In the genomic region with DNA sequence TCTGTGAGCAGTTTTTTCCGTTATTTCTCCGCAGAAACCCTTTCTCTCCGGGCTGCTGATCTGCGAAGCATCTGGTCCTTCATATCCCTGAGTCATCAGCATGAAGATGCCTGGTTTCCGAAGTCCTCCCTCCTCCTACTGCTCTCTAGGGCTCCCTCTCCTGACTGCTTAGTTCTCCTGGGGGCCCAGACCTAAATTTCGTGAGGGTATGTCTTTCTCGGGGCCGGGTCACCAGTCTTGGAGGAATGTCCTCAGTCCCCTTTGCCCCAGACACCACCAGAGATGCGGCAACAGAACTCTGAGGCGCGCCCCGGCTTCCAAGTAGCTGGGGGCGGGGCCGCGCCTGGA, we compare ENCODE assay signal across 8 cellular contexts. TPM values are rescaled to one million over a fixed set of nuclear protein-coding genes. Genes with fewer than 3 reads are reported as not detected.
DNase-seq lines count a peak whose midpoint lies in the region; ATAC-seq and TF ChIP-seq lines count a peak whose summit lies in the region.

No MANE protein-coding gene starts in this region.

- H3K9me2 ChIP-seq in PC-3 (replicated peaks; ENCODE audit: low read length), result no peaks in the 10 kb centered on the region

- TF ChIP-seq CTCF in PC-3 (conservative IDR thresholded peaks at IDR 0.05; ENCODE audit: low read depth, low read length), result peak; percentile 75

- peaks cover 10 to 17% (median 14%) of the 10 kb centered on the region in 11 experiments; a peak in 20 of 22 replicates for H3K27me3 ChIP-seq in BLaER1 treated with 17β-estradiol and CSF1 and Interleukin-3, amounts not matched to agents 10 nM and 100 nM
- H3K27me3 ChIP-seq in PC-3 (ENCODE audit: low read length) (peaks cover 24% of the 10 kb centered on the region), endocrine pancreas (ENCODE audit: control insufficient read depth, insufficient read depth, low read length) (no peaks in the 10 kb centered on the region)

- peak overlapping the region; percentile 74 to 86 (median 78) for H3K4me3 ChIP-seq in BLaER1 treated with 17β-estradiol and CSF1 and Interleukin-3, amounts not matched to agents 10 nM and 100 nM
- H3K4me3 ChIP-seq in PC-3 (ENCODE audit: low read length), result peak overlapping the region; percentile 65
- peak overlapping the region; percentile 77 for H3K4me3 ChIP-seq in endocrine pancreas (ENCODE audit: control insufficient read depth, insufficient read depth, low read length)

- CTCF ChIA-PET in PC-3 (lab: Charles Lee), result interaction anchor here (0.6 to 1.4 kb wide), 5 partner anchors 14 to 101 kb away, joined by 3 to 9 read pairs (median 6); no protein-coding TSS in a partner anchor

- H3K27me3 Mint-ChIP-seq in naive thymus-derived CD8-positive, alpha-beta T cell, result peaks cover 0 to 3% (median 0%) of the 10 kb centered on the region in 5 donors

- DNase-seq in PC-3 (no peak), COR-L47 (lab: John Stamatoyannopoulos, UW) (no peak), NCI-H2081 (lab: John Stamatoyannopoulos, UW) (no peak)
- no peak for DNase-seq in naive thymus-derived CD8-positive, alpha-beta T cell
- DNase-seq in central memory CD4-positive, alpha-beta T cell, result no peak

- peaks cover 11 to 37% (median 31%) of the 10 kb centered on the region in 4 donors for H3K4me1 Mint-ChIP-seq in naive thymus-derived CD8-positive, alpha-beta T cell

- H3K9ac ChIP-seq in BLaER1 treated with 17β-estradiol and CSF1 and Interleukin-3, amounts not matched to agents 10 nM and 100 nM, result peak overlapping the region; percentile 43 to 82 (median 67); a peak in 19 of 22 replicates
- H3K9ac ChIP-seq in PC-3 (ENCODE audit: low read length) (no peak overlapping the region), endocrine pancreas (ENCODE audit: control insufficient read depth, insufficient read depth, low read length) (peak overlapping the region; percentile 57)

- no peaks in the 10 kb centered on the region for H3K9me3 ChIP-seq in BLaER1 treated with 17β-estradiol and CSF1 and Interleukin-3, amounts not matched to agents 10 nM and 100 nM (replicated peaks in 1 of 11)
- H3K9me3 ChIP-seq in PC-3 (ENCODE audit: low read length) (no peaks in the 10 kb centered on the region), endocrine pancreas (ENCODE audit: control insufficient read depth, low read length) (no peaks in the 10 kb centered on the region)

- H3K36me3 Mint-ChIP-seq in naive thymus-derived CD8-positive, alpha-beta T cell, result peaks cover 0 to 19% (median 4%) of the 10 kb centered on the region in 3 donors

- H3K27ac Mint-ChIP-seq in naive thymus-derived CD8-positive, alpha-beta T cell, result peak overlapping the region; percentile 84 to 98 (median 95)

- peak overlapping the region in 9 of 11 experiments; percentile 35 to 75 (median 59); a peak in 16 of 22 replicates for H3K27ac ChIP-seq in BLaER1 treated with 17β-estradiol and CSF1 and Interleukin-3, amounts not matched to agents 10 nM and 100 nM
- no peak overlapping the region for H3K27ac ChIP-seq in PC-3 (ENCODE audit: low read length)

- ATAC-seq in GM21619 (IDR thresholded peaks at IDR 0.05; ENCODE audit: unreplicated experiment) (peak; percentile 5), PC-3 (peak; percentile 41)
- ATAC-seq in naive thymus-derived CD8-positive, alpha-beta T cell, result no peak

- H3K79me2 ChIP-seq in PC-3 (ENCODE audit: low read length), result no peaks in the 10 kb centered on the region

- peaks cover 0 to 24% (median 13%) of the 10 kb centered on the region in 11 experiments; a peak in 16 of 22 replicates for H4K20me1 ChIP-seq in BLaER1 treated with 17β-estradiol and CSF1 and Interleukin-3, amounts not matched to agents 10 nM and 100 nM
- H4K20me1 ChIP-seq in PC-3 (ENCODE audit: low read length), result no peaks in the 10 kb centered on the region

- BruUV-seq in PC-3 (replicated peaks; lab: Mats Ljungman, UMichigan), result no TSS peak

- H3F3A ChIP-seq in PC-3 (ENCODE audit: low read length, unreplicated experiment), result peaks cover 5% of the 10 kb centered on the region

- H3K36me3 ChIP-seq in BLaER1 treated with 17β-estradiol and CSF1 and Interleukin-3, amounts not matched to agents 10 nM and 100 nM, result no peaks in the 10 kb centered on the region
- H3K36me3 ChIP-seq in PC-3 (ENCODE audit: low read depth, low read length), result no peaks in the 10 kb centered on the region
- no peaks in the 10 kb centered on the region for H3K36me3 ChIP-seq in endocrine pancreas (ENCODE audit: control insufficient read depth, insufficient read depth, low read length)

- intact Hi-C loops in PC-3 (cut with micrococcal nuclease), result loop anchor here (1.0 to 2.0 kb wide), 2 partner anchors 24 to 99 kb away; no protein-coding TSS in a partner anchor

- peak overlapping the region; percentile 78 for H2AFZ ChIP-seq in PC-3 (ENCODE audit: low read length)

- no peaks in the 10 kb centered on the region for H3K9me3 Mint-ChIP-seq in naive thymus-derived CD8-positive, alpha-beta T cell

- H3K4me3 Mint-ChIP-seq in naive thymus-derived CD8-positive, alpha-beta T cell, result peak overlapping the region; percentile 79 to 91 (median 86)

- H3K4me1 ChIP-seq in BLaER1 treated with 17β-estradiol and CSF1 and Interleukin-3, amounts not matched to agents 10 nM and 100 nM, result peaks cover 16 to 27% (median 25%) of the 10 kb centered on the region in 10 experiments
- H3K4me1 ChIP-seq in PC-3 (ENCODE audit: insufficient read depth, low read length), result peaks cover 17% of the 10 kb centered on the region
- H3K4me1 ChIP-seq in endocrine pancreas (ENCODE audit: control insufficient read depth, insufficient read depth, low read length), result peaks cover 6% of the 10 kb centered on the region

- peak overlapping the region; percentile 64 to 100 (median 99) for H3K4me2 ChIP-seq in BLaER1 treated with 17β-estradiol and CSF1 and Interleukin-3, amounts not matched to agents 10 nM and 100 nM
- peak overlapping the region; percentile 82 for H3K4me2 ChIP-seq in PC-3 (ENCODE audit: low read length)

- POLR2A ChIA-PET in PC-3 (lab: Charles Lee; ENCODE audit: unreplicated experiment), result interaction anchor here (0.8 kb wide), 1 partner anchor 99 kb away, joined by 5 read pairs; no protein-coding TSS in a partner anchor
- POLR2A ChIA-PET in naive thymus-derived CD8-positive, alpha-beta T cell (lab: Charles Lee), result interaction anchor here (0.6 to 3.9 kb wide), 17 partner anchors 9 to 303 kb away, joined by 3 to 105 read pairs (median 5); a partner anchor contains a TSS

RNA-seq across cellular contexts. Expression of a gene that starts 0.6 kb away (rescaled TPM):
- total RNA-seq in PC-3 (2014; rRNA removed), result 3.6 and 5.8 TPM in 2 replicates
- total RNA-seq in naive thymus-derived CD8-positive, alpha-beta T cell, result 100 to 1,000 TPM; 147 to 157 TPM
- 1 to 10 TPM; 1.2 to 1.9 (median 1.4) TPM for polyA plus RNA-seq in naive thymus-derived CD8-positive, alpha-beta T cell

Comparison
In these comparisons a context has a peak if more than half of its experiments do, and no peak if none do; other contexts are left out.
1. ATAC-seq: peak in GM21619 (single experiment) and PC-3 (single experiment); none in naive thymus-derived CD8-positive, alpha-beta T cell (0 of 2).
2. RNA of a gene that starts 0.6 kb away (total RNA-seq): 147 to 157 TPM in naive thymus-derived CD8-positive, alpha-beta T cell; 3.6 to 5.8 TPM in PC-3; every median in the first group is over 10 times any median in the second.
3. Peak in every context shown above with its lines, with median percentiles within 50 percentile points of each other: H3K4me3 ChIP-seq.